ENCODE assay signal across 26 cellular contexts in the genomic region with DNA sequence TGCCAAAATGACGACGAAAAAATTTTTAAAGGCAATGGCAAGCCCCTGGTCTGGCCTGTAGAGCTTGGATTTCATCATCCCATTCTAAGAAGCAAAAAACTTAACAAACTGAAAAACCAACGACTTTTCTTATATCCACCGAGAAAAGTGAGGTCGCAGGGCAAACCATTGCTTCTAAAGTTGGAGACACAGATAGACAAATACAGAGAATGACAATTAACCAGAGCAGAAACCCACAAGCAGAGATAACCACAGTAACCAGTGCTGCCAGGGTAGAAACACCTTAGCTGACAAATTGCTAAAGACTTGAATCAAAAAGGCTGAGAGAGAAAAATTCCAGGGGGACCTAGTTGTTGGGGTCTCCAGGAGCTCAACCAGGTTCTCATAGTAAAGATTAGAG.
"Had no signal": no experiment of that assay in that cellular context is flagged by ENCODE, and none has a peak within 500 bp of the region (broad histone marks: within the 10 kb centered on the region; RNA-seq: fewer than 3 reads in every experiment).

No MANE protein-coding gene starts in this region.

- ATAC-seq: left colon; left lung; lower lobe of right lung; natural killer cell; pancreas; right cardiac atrium; sciatic nerve; stimulated activated memory B cell treated with anti-CD40 and anti-IgM and Interleukin-4, amounts not matched to agents 10 μg/mL and 1 μg/mL and 100 μg/mL, for 72 hours; stimulated activated naive CD8-positive, alpha-beta T cell treated with anti-CD3 and anti-CD28 coated beads, Interleukin-15, amount 100 ng/mL, for 72 hours had no signal

- H2AFZ ChIP-seq: neural progenitor cell had no signal

- H3K4me1 ChIP-seq: left lung, lower lobe of right lung, pancreas, prostate gland, spleen, tibial nerve, uterus had no signal

- H3K4me2 ChIP-seq: neural progenitor cell had no signal

- H3K9ac ChIP-seq: neural progenitor cell had no signal

- H3K36me3 ChIP-seq: left lung, lower lobe of right lung, neural progenitor cell, neutrophil, pancreas, prostate gland, spleen, tibial nerve, uterus had no signal

- FAIRE-seq: keratinocyte, pancreas had no signal

- DNase-seq: hippocampal formation; left colon; left lung; lower lobe of right lung; mammary epithelial cell; naive B cell; natural killer cell; nephron progenitor cell; pancreas; posterior cingulate gyrus; retina; right cardiac atrium; spleen; stimulated activated CD4-positive, alpha-beta T cell treated with anti-CD3 and anti-CD28 coated beads, Interleukin-4, amount 100 ng/mL, for 24 hours; stimulated activated naive CD4-positive, alpha-beta T cell treated with Interleukin-2 at 50 U/mL for 16 hours; stimulated activated naive CD8-positive, alpha-beta T cell treated with anti-CD3 and anti-CD28 coated beads, Interleukin-15, amount 100 ng/mL, for 72 hours; substantia nigra; uterus had no signal

- H3K9me3 ChIP-seq: lower lobe of right lung, neutrophil, pancreas, prostate gland, uterus had no signal

- H3K27ac ChIP-seq: left lung, lower lobe of right lung, neural progenitor cell, neutrophil, pancreas, prostate gland, skin epidermis, spleen, tibial nerve, uterus had no signal

- H3K27me3 ChIP-seq: left lung, neural progenitor cell, neutrophil, pancreas, spleen, tibial nerve, uterus had no signal

- H3K4me3 ChIP-seq: left lung, lower lobe of right lung, neural progenitor cell, pancreas, prostate gland, skin epidermis, spleen, tibial nerve, uterus had no signal
